In the genomic region with DNA sequence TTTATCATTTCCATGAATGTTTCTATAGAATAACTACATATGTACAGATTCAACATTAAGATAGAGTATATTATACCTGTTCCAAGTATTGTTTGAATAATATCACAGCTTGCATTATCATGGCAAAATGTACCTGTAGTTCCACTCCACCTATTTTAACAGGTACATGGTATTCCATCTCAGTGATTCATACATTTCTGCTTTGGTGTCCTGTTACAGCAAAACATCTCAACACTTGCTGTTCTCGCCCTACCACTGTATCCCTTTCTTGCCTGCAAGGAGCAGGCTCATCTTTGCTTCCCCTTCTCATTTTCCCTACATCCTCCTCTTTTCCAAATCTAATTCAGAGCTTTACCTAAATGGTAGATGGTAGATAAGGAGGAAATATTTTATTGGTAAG, we compare ENCODE assay signal across 20 cellular contexts. TPM values are rescaled to one million over a fixed set of nuclear protein-coding genes. Genes with fewer than 3 reads are reported as not detected.
"Had no signal": no experiment of that assay in that cellular context is flagged by ENCODE, and none has a peak within 500 bp of the region (broad histone marks: within the 10 kb centered on the region; RNA-seq: fewer than 3 reads in every experiment).

No MANE protein-coding gene starts in this region.

- ATAC-seq: Panc1 had no signal

- DNase-seq: Karpas-422, KG1, MM.1S, NCI-H1092 treated with DMSO at 0.1 percent for 48 hours, NCI-H1436, NCI-H187, NCI-H2029, NCI-H2081 treated with DMSO at 0.1 percent for 48 hours, NCI-H226, NCI-H446, NCI-H510A, NCI-H524 treated with DMSO at 0.1 percent for 48 hours, NCI-H69, NCI-H774, Right ventricle myocardium superior, SIG-M5 had no signal

- H3K4me3 ChIP-seq: SJSA1, SK-N-MC had no signal

- H3K36me3 ChIP-seq: SJSA1 had no signal

- H3K27me3 ChIP-seq: SJSA1 had no signal

- H3K4me1 ChIP-seq: SJSA1 had no signal

- H3K9me3 ChIP-seq: SJSA1 had no signal

- H3K27ac ChIP-seq: SJSA1, SK-N-MC had no signal

RNA-seq across cellular contexts. Expression of gene SGCE, which starts 27.1 kb away (rescaled TPM):
- total RNA-seq: HT-29 had no signal
